8 cellular contexts compared by ENCODE assay signal in the genomic region with DNA sequence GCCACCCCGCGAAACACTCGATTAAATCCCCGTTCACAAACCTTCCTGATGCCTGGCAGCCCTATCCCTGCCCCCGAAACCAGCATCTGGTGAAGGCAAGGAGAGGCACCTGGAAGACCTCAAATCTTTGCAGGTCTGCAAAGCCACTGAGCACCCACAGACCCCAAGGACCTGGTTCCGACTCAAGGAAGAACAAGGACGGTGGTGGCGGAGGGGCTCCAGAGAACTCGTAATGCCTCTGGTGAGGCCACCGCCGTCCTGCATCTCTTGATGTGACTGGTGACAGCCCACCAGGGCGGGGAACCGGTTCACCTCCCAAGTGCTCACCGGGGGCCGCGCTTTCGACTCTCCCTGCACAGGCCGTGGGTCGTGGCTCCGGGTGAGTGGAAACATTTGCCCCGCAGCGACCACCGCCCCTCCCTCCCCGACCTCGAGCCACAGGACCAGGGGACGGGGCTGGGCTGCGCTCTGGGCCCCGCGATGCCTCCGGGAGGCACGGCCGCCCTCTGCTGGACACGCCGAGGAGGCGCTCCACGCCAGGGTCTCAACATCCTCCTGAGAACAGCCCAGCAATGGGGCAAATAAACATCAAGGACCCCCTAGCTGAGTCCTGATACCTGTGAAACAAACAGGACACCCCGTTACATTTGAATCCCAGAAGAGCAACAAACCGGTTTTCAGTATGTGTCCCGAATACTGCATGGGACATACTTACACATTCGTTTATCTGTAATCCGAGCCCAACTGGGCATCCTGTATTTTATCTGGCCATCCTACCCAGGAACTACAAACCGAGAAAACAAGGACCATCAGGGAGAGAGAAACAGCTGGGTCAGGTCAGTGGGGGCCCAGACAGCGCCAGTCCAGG.
DNase-seq lines count a peak whose midpoint lies in the region; ATAC-seq and TF ChIP-seq lines count a peak whose summit lies in the region.

No MANE protein-coding gene starts in this region.

- DNase-seq in ELR (ENCODE audit: low read depth) (peak; percentile 45), NB4 (ENCODE audit: low read depth) (peak; percentile 27), activated T-cell treated with anti-CD3 and anti-CD28 coated beads for 24 hours (ENCODE audit: low read depth) (peak; percentile 20), fibroblast of pulmonary artery (ENCODE audit: low read depth) (peak; percentile 29), NCI-H226 (no peak)

- H3K9me3 ChIP-seq in neuron (ENCODE audit: low read length) = peaks cover 4% of the 10 kb centered on the region

- H2AFZ ChIP-seq in neuron (ENCODE audit: low read depth, low read length) = no peak overlapping the region

- H3K4me3 ChIP-seq in NB4 (ENCODE audit: low read depth, low read length) (no peak overlapping the region), fibroblast of pulmonary artery (replicated peaks; ENCODE audit: low read depth, low read length) (no peak overlapping the region), neuron (ENCODE audit: low read length) (peak overlapping the region; percentile 5)

- no peak for TF ChIP-seq POLR2A in NB4 (IDR thresholded peaks at IDR 0.05; ENCODE audit: extremely low read depth, insufficient read length)

- H3K4me1 ChIP-seq in neuron (ENCODE audit: insufficient read depth, low read length) = peaks cover 12% of the 10 kb centered on the region

- H3K27me3 ChIP-seq in neuron (ENCODE audit: insufficient read depth, low read length) = peaks cover 61% of the 10 kb centered on the region

- ATAC-seq in GM18873 (IDR thresholded peaks at IDR 0.05; ENCODE audit: low FRiP score, unreplicated experiment) (no peak), HG03457 (IDR thresholded peaks at IDR 0.05; ENCODE audit: unreplicated experiment) (no peak)

- H3K36me3 ChIP-seq in neuron (ENCODE audit: insufficient read depth, low read length) = no peaks in the 10 kb centered on the region

- peak; percentile 42 for TF ChIP-seq CTCF in NB4 (IDR thresholded peaks at IDR 0.05; ENCODE audit: low read depth, low read length)
- peak; percentile 72 for TF ChIP-seq CTCF in fibroblast of pulmonary artery (IDR thresholded peaks at IDR 0.05; ENCODE audit: low read length, missing control alignments)
